12 cellular contexts compared by ENCODE assay signal in the genomic region with DNA sequence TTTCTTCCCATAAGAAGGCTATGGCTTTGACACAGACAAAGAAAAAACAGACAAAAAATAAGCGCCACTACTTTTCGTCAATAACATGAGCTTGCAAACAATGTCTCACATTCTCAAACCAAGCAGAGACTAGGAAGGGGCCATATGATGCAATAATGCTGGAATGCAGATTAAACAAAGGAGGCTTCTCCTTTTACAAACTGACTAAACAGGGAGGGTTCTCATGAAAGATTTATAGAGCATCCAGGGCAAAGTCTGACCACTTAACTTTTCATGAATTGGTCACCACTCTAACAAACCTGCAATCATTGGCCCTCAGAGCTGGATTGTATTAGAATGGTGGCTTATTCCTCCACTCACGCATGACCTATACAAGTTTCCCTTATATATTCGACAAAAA.
DNase-seq lines count a peak whose midpoint lies in the region; ATAC-seq, FAIRE-seq and TF ChIP-seq lines count a peak whose summit lies in the region.
"Had no signal": no experiment of that assay in that cellular context is flagged by ENCODE, and none has a peak within 500 bp of the region (broad histone marks: within the 10 kb centered on the region; RNA-seq: fewer than 3 reads in every experiment).

No MANE protein-coding gene starts in this region.

- DNase-seq in ACHN = peak; percentile 68
- peak; percentile 75 for DNase-seq in amniotic epithelial cell (ENCODE audit: low read depth)
- peak; percentile 76 for DNase-seq in iris pigment epithelial cell (ENCODE audit: low read depth)
- no peak for DNase-seq in hepatic stellate cell (ENCODE audit: low spot score)
- no peak for DNase-seq in Right ventricle myocardium superior
- no peak for DNase-seq in kidney
- DNase-seq: effector memory CD4-positive, alpha-beta T cell; NCI-H345; stimulated activated CD4-positive, alpha-beta T cell treated with anti-CD3 and anti-CD28 coated beads, Interleukin-4, amount 100 ng/mL, for 4 hours had no signal

- TF ChIP-seq CTCF in kidney (IDR thresholded peaks at IDR 0.05; ENCODE audit: borderline replicate concordance, extremely low read depth, insufficient read depth) = no peak

- in situ Hi-C loops in ACHN (cut with HindIII; ENCODE audit: low pct_ligation_motif_present, low pct_unique_long_range_greater_than_20kb, low sequenced_read_pairs) = no loop called here

- peak overlapping the region; percentile 13 for H3K27ac ChIP-seq in HUES64 (ENCODE audit: low read depth, low read length)
- no peak overlapping the region for H3K27ac ChIP-seq in kidney (ENCODE audit: low read depth in 2 of 2, low read length in 2 of 2)

- no peak for ATAC-seq in GM21360 (IDR thresholded peaks at IDR 0.05; ENCODE audit: unreplicated experiment)
- no peak for ATAC-seq in Right ventricle myocardium superior (ENCODE audit: poor library complexity)

- H3K4me1 ChIP-seq in HUES64 (ENCODE audit: insufficient read depth, low read length) = peaks cover 18% of the 10 kb centered on the region
- peaks cover 0 to 9% of the 10 kb centered on the region in 2 donors for H3K4me1 ChIP-seq in kidney (ENCODE audit: control insufficient read depth in 1 of 2, insufficient read depth in 1 of 2, low read depth in 1 of 2, low read length in 2 of 2)
- H3K4me1 ChIP-seq: tibial nerve had no signal

- H3K36me3 ChIP-seq in HUES64 (ENCODE audit: insufficient read depth, low read length) = no peaks in the 10 kb centered on the region
- H3K36me3 ChIP-seq in kidney (ENCODE audit: control insufficient read depth in 1 of 2, insufficient read depth in 2 of 2, low read length in 2 of 2) = no peaks in the 10 kb centered on the region
- H3K36me3 ChIP-seq: tibial nerve had no signal

- 100% methylated on average over 2 of the region's 4 CpGs for WGBS in HUES64

- no peaks in the 10 kb centered on the region for H3K9me3 ChIP-seq in HUES64 (ENCODE audit: insufficient read depth, low read depth, low read length)
- H3K9me3 ChIP-seq in kidney (ENCODE audit: control insufficient read depth in 1 of 2, low read length in 2 of 2) = no peaks in the 10 kb centered on the region
- H3K9me3 ChIP-seq: tibial nerve had no signal

- H3K4me3 ChIP-seq in HUES64 (ENCODE audit: low read length) (no peak overlapping the region), kidney (ENCODE audit: low read length in 2 of 2) (no peak overlapping the region)
- H3K4me3 ChIP-seq: tibial nerve had no signal

- no peaks in the 10 kb centered on the region for H3K27me3 ChIP-seq in HUES64 (ENCODE audit: insufficient read depth, low read length)
- H3K27me3 ChIP-seq: tibial nerve had no signal

- H3K9ac ChIP-seq in HUES64 (ENCODE audit: low read depth, low read length) = no peak overlapping the region
- H3K9ac ChIP-seq in kidney (ENCODE audit: low read length in 2 of 2) = no peak overlapping the region

- intact Hi-C loops in Right ventricle myocardium superior (cut with DNase I) (no loop called here), kidney (cut with DNase I) (no loop called here)

- FAIRE-seq in kidney (lab: Jason Lieb, UNC) = no peak

Comparison
In these comparisons a context has a peak if more than half of its experiments do, and no peak if none do; other contexts are left out.
1. DNase-seq: peak in ACHN (single experiment), amniotic epithelial cell (single experiment) and iris pigment epithelial cell (single experiment); none in hepatic stellate cell (single experiment), Right ventricle myocardium superior (single experiment) and kidney (single experiment).